8 cellular contexts compared by ENCODE assay signal in genomic region chr14:75258803-75259509, GRCh38. TPM values are rescaled to one million over a fixed set of nuclear protein-coding genes. Genes with fewer than 3 reads are reported as not detected.
A peak's percentile ranks its signal among the peaks of the same experiment; 100 is the strongest.
DNase-seq lines count a peak whose midpoint lies in the region; ATAC-seq and TF ChIP-seq lines count a peak whose summit lies in the region.

No MANE protein-coding gene starts in this region.

- TF ChIP-seq CTCF in GM10248 (IDR thresholded peaks at IDR 0.05; ENCODE audit: control extremely low read depth, extremely low read depth, low read depth, missing control alignments) (no peak), SU-DHL-6 (IDR thresholded peaks at IDR 0.05; ENCODE audit: insufficient read depth, low read length, poor library complexity, severe bottlenecking) (no peak), osteocyte (IDR thresholded peaks at IDR 0.05) (no peak)

- H3K36me3 ChIP-seq in SU-DHL-6 (ENCODE audit: low read length) (no peaks in the 10 kb centered on the region), thymus (ENCODE audit: control insufficient read depth, insufficient read depth) (no peaks in the 10 kb centered on the region)

- DNase-seq in GM10248 (ENCODE audit: extremely low spot score) (peak; percentile 95), NCI-H128 (lab: John Stamatoyannopoulos, UW; ENCODE audit: unreplicated experiment) (peak; percentile 98), Right ventricle myocardium inferior (ENCODE audit: missing footprints) (peak; percentile 99), osteocyte (ENCODE audit: extremely low spot score, unreplicated experiment) (peak; percentile 100)
- peak; percentile 99 for DNase-seq in activated naive CD8-positive, alpha-beta T cell treated with anti-CD3 and anti-CD28 coated beads, Interleukin-2, amount 50 U/mL, for 24 hours

- peak overlapping the region; percentile 95 for H3K27ac Mint-ChIP-seq in activated naive CD8-positive, alpha-beta T cell treated with anti-CD3 and anti-CD28 coated beads, Interleukin-2, amount 50 U/mL, for 24 hours
- peak overlapping the region; percentile 100 for H3K27ac Mint-ChIP-seq in osteocyte (ENCODE audit: unreplicated experiment)

- no peaks in the 10 kb centered on the region for H3K36me3 Mint-ChIP-seq in activated naive CD8-positive, alpha-beta T cell treated with anti-CD3 and anti-CD28 coated beads, Interleukin-2, amount 50 U/mL, for 24 hours (ENCODE audit: low read depth)
- H3K36me3 Mint-ChIP-seq in osteocyte (ENCODE audit: unreplicated experiment): no peaks in the 10 kb centered on the region

- no peaks in the 10 kb centered on the region for H3K79me2 ChIP-seq in SU-DHL-6 (ENCODE audit: insufficient read depth, low read length)

- H3K4me2 ChIP-seq in SU-DHL-6 (ENCODE audit: low read depth, low read length, poor library complexity, severe bottlenecking): peak overlapping the region; percentile 93

- H3K9me3 Mint-ChIP-seq in activated naive CD8-positive, alpha-beta T cell treated with anti-CD3 and anti-CD28 coated beads, Interleukin-2, amount 50 U/mL, for 24 hours: no peaks in the 10 kb centered on the region
- H3K9me3 Mint-ChIP-seq in osteocyte (ENCODE audit: unreplicated experiment): no peaks in the 10 kb centered on the region

- H4K20me1 ChIP-seq in SU-DHL-6 (ENCODE audit: low read depth, low read length): no peaks in the 10 kb centered on the region

- ATAC-seq in HG02759 (IDR thresholded peaks at IDR 0.05; ENCODE audit: unreplicated experiment): peak; percentile 96
- ATAC-seq in activated naive CD8-positive, alpha-beta T cell treated with anti-CD3 and anti-CD28 coated beads, Interleukin-2, amount 50 U/mL, for 24 hours: peak; percentile 99
- ATAC-seq in Right ventricle myocardium inferior: peak; percentile 96

- H3K9me2 ChIP-seq in SU-DHL-6 (replicated peaks; ENCODE audit: insufficient read depth, low read length): no peaks in the 10 kb centered on the region

- intact Hi-C loops in Right ventricle myocardium inferior (cut with DNase I): loop anchor here (1.0 to 5.0 kb wide), 4 partner anchors 18 to 112 kb away; partner anchors contain the start of gene TMED10

- POLR2A ChIA-PET in GM10248 (lab: Yijun Ruan, JAX): interaction anchor here (0.6 to 1.8 kb wide), 6 partner anchors 18 to 40 kb away, joined by 3 to 9 read pairs (median 6); partner anchors contain the start of gene FOS

- H3K4me1 Mint-ChIP-seq in activated naive CD8-positive, alpha-beta T cell treated with anti-CD3 and anti-CD28 coated beads, Interleukin-2, amount 50 U/mL, for 24 hours: peaks cover 31% of the 10 kb centered on the region
- peaks cover 31% of the 10 kb centered on the region for H3K4me1 Mint-ChIP-seq in osteocyte (ENCODE audit: unreplicated experiment)

- peaks cover 10% of the 10 kb centered on the region for H3F3A ChIP-seq in SU-DHL-6 (ENCODE audit: insufficient read depth)

- peaks cover 19% of the 10 kb centered on the region for H3K4me1 ChIP-seq in thymus (ENCODE audit: control insufficient read depth, insufficient read depth, low read length)

- peak overlapping the region; percentile 63 for H3K9ac ChIP-seq in SU-DHL-6 (ENCODE audit: low read length)

- H3K9me3 ChIP-seq in SU-DHL-6 (ENCODE audit: insufficient read depth, low read length) (no peaks in the 10 kb centered on the region), thymus (ENCODE audit: control insufficient read depth) (no peaks in the 10 kb centered on the region)

- H3K4me3 ChIP-seq in SU-DHL-6 (ENCODE audit: insufficient read depth, low read length, poor library complexity, severe bottlenecking) (peak overlapping the region; percentile 61), thymus (ENCODE audit: low read length) (peak overlapping the region; percentile 54)

- H3K27ac ChIP-seq in SU-DHL-6 (ENCODE audit: low read depth, low read length): no peak overlapping the region
- peak overlapping the region; percentile 98 for H3K27ac ChIP-seq in thymus (ENCODE audit: low read depth)

- CTCF ChIA-PET in GM10248 (lab: Yijun Ruan, JAX): interaction anchor here (1.0 to 1.9 kb wide), 10 partner anchors 8 to 70 kb away, joined by 3 to 7 read pairs (median 4); no protein-coding TSS in a partner anchor

- peak overlapping the region; percentile 80 for H3K4me3 Mint-ChIP-seq in activated naive CD8-positive, alpha-beta T cell treated with anti-CD3 and anti-CD28 coated beads, Interleukin-2, amount 50 U/mL, for 24 hours
- H3K4me3 Mint-ChIP-seq in osteocyte (ENCODE audit: unreplicated experiment): peak overlapping the region; percentile 84

- H3K27me3 Mint-ChIP-seq in activated naive CD8-positive, alpha-beta T cell treated with anti-CD3 and anti-CD28 coated beads, Interleukin-2, amount 50 U/mL, for 24 hours: peaks cover 4% of the 10 kb centered on the region
- no peaks in the 10 kb centered on the region for H3K27me3 Mint-ChIP-seq in osteocyte (ENCODE audit: unreplicated experiment)

- peak overlapping the region; percentile 98 for H2AFZ ChIP-seq in SU-DHL-6 (ENCODE audit: low read depth, low read length, severe bottlenecking)

- H3K27me3 ChIP-seq in SU-DHL-6 (ENCODE audit: low read length) (no peaks in the 10 kb centered on the region), thymus (ENCODE audit: control insufficient read depth, insufficient read depth) (no peaks in the 10 kb centered on the region)

- 1% methylated on average over 40 of the region's 40 CpGs for WGBS in thymus

RNA-seq across cellular contexts. Expression of gene FOS, which starts 19.7 kb away (rescaled TPM):
- 9.5 TPM for total RNA-seq in Right ventricle myocardium inferior
- total RNA-seq in osteocyte: 438 and 598 TPM in 2 replicates
- 253 TPM for polyA plus RNA-seq in thymus

Comparison
In these comparisons a context has a peak if more than half of its experiments do, and no peak if none do; other contexts are left out.
1. RNA of gene FOS, which starts 19.7 kb away (total RNA-seq): 438 to 598 TPM in osteocyte; 9.5 TPM in Right ventricle myocardium inferior (single experiment); every median in the first group is over 10 times any median in the second.
2. Peak in every context shown above with its lines, with median percentiles within 50 percentile points of each other: DNase-seq and ATAC-seq.